12 cellular contexts compared by ENCODE assay signal in the genomic region with DNA sequence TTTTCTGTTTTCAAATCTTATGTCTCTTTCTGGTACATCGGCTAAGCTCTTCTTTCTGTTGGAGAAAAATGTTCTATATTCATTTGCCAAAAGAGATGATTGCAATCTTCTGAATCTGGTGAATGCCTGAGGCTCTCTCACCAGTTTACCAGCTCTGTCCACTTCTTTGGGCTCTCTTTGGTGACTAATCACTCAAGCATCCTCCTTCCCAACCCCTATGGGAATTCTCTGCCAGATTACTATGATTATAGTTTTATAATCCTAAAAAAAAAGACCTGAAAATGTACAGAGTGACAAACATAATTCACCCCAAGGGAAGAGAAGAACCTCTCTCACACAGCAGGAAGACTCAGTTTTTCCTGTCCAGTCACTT.
DNase-seq lines count a peak whose midpoint lies in the region; ATAC-seq and TF ChIP-seq lines count a peak whose summit lies in the region.
"Had no signal": no experiment of that assay in that cellular context is flagged by ENCODE, and none has a peak within 500 bp of the region (broad histone marks: within the 10 kb centered on the region; RNA-seq: fewer than 3 reads in every experiment).

No MANE protein-coding gene starts in this region.

- 80 to 89% (median 85%) methylated on average over 1 of the region's 1 CpG for WGBS in heart left ventricle, 4 donors

- peaks cover 0 to 2% (median 0%) of the 10 kb centered on the region in 9 donors for H3K36me3 ChIP-seq in heart left ventricle

- H3K4me3 Mint-ChIP-seq in chondrocyte (ENCODE audit: unreplicated experiment) (no peak overlapping the region), osteocyte (ENCODE audit: unreplicated experiment) (no peak overlapping the region)

- no peak overlapping the region for H3K27ac ChIP-seq in heart left ventricle
- H3K27ac ChIP-seq: dorsolateral prefrontal cortex had no signal

- TF ChIP-seq CTCF in chondrocyte (IDR thresholded peaks at IDR 0.05) (no peak), osteocyte (IDR thresholded peaks at IDR 0.05) (no peak), heart left ventricle (IDR thresholded peaks at IDR 0.05) (no peak)

- peaks cover 0 to 16% (median 0%) of the 10 kb centered on the region in 12 donors for H3K4me1 ChIP-seq in heart left ventricle

- H3K4me3 ChIP-seq in heart left ventricle, result no peak overlapping the region
- H3K4me3 ChIP-seq: dorsolateral prefrontal cortex had no signal

- intact Hi-C loops in heart left ventricle (cut with DNase I), result no loop called here

- no peaks in the 10 kb centered on the region for H3K36me3 Mint-ChIP-seq in chondrocyte (ENCODE audit: low read depth)
- H3K36me3 Mint-ChIP-seq in osteocyte (ENCODE audit: unreplicated experiment), result no peaks in the 10 kb centered on the region

- H3K27me3 Mint-ChIP-seq in chondrocyte (ENCODE audit: low read depth), result no peaks in the 10 kb centered on the region
- no peaks in the 10 kb centered on the region for H3K27me3 Mint-ChIP-seq in osteocyte (ENCODE audit: unreplicated experiment)

- H3K27ac Mint-ChIP-seq in chondrocyte (ENCODE audit: unreplicated experiment), result peak overlapping the region; percentile 72
- H3K27ac Mint-ChIP-seq in osteocyte (ENCODE audit: unreplicated experiment), result peak overlapping the region; percentile 68

- H3K27me3 ChIP-seq in heart left ventricle, result no peaks in the 10 kb centered on the region
- H3K27me3 ChIP-seq: dorsolateral prefrontal cortex had no signal

- no peaks in the 10 kb centered on the region for H3K9me3 ChIP-seq in heart left ventricle

- TF ChIP-seq POLR2A in heart left ventricle (IDR thresholded peaks at IDR 0.05), result no peak

- ATAC-seq in GM21381 (IDR thresholded peaks at IDR 0.05; ENCODE audit: unreplicated experiment) (no peak), GM18517 (IDR thresholded peaks at IDR 0.05; ENCODE audit: unreplicated experiment) (no peak), heart left ventricle (no peak)

- DNase-seq in ELF-1 (ENCODE audit: low read depth, low spot score) (peak; percentile 32), NCI-H460 (ENCODE audit: extremely low read depth, low read depth) (peak; percentile 37), chondrocyte (ENCODE audit: low spot score) (no peak), osteocyte (ENCODE audit: extremely low spot score, unreplicated experiment) (no peak), heart left ventricle (no peak)
- no peak for DNase-seq in activated naive CD4-positive, alpha-beta T cell treated with Interleukin-2 at 50 U/mL for 16 hours
- DNase-seq: activated CD4-positive, alpha-beta T cell treated with anti-CD3 and anti-CD28 coated beads for 1 hour; dorsolateral prefrontal cortex; NCI-H187; nucleus accumbens had no signal

- H3K9me3 Mint-ChIP-seq in chondrocyte (ENCODE audit: low read depth), result no peaks in the 10 kb centered on the region
- no peaks in the 10 kb centered on the region for H3K9me3 Mint-ChIP-seq in osteocyte (ENCODE audit: unreplicated experiment)

- H3K4me1 Mint-ChIP-seq in chondrocyte (ENCODE audit: low read depth) (peaks cover 43% of the 10 kb centered on the region), osteocyte (ENCODE audit: unreplicated experiment) (peaks cover 61% of the 10 kb centered on the region)

Comparison
In these comparisons a context has a peak if more than half of its experiments do, and no peak if none do; other contexts are left out.
1. DNase-seq: peak in ELF-1 (single experiment) and NCI-H460 (single experiment); none in chondrocyte (single experiment), osteocyte (single experiment), activated naive CD4-positive, alpha-beta T cell treated with Interleukin-2 at 50 U/mL for 16 hours (single experiment) and heart left ventricle (0 of 5).